8 cellular contexts compared by ENCODE assay signal in the genomic region with DNA sequence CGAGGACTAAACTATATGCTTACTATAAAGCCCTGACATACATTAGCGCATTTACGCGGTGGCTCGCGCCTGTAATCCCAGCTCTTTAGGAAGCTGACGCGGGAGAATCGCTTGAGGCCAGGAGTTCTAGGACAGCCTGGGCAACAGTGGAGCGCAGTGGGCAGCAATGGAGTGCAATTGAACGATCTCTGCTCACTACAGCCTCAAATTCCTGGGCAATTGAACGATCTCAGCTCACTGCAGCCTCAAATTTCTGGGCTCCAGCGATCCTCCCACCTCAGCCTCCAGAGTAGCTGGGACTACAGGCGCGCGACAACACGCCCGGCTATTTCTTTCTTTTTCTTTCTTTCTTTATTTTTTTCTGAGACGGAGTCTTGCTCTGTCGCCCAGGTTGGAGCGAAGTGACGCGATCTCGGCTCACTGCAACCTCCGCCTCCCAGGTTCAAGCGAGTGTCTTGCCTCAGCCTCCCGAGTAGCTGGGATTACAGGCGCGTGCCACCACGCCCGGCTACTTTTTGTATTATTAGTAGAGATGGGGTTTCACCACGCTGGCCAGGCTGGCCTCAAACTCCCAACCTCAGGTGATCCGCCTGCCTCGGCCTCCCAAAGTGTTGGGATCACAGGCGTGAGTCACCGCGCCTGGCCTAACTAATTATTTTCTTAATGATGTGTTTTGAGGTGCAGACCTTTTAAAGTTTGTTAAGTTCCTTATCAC. TPM values are rescaled to one million over a fixed set of nuclear protein-coding genes. Genes with fewer than 3 reads are reported as not detected.
A peak's percentile ranks its signal among the peaks of the same experiment; 100 is the strongest.
DNase-seq lines count a peak whose midpoint lies in the region; ATAC-seq, FAIRE-seq and TF ChIP-seq lines count a peak whose summit lies in the region.

No MANE protein-coding gene starts in this region.

- H3K27ac Mint-ChIP-seq in central memory CD8-positive, alpha-beta T cell (ENCODE audit: low read depth) = peak overlapping the region; percentile 92

- DNase-seq in AG09309 (ENCODE audit: low read depth) (no peak), D721Med (ENCODE audit: insufficient read length, low spot score) (no peak), HT-29 (ENCODE audit: low spot score) (no peak)
- no peak for DNase-seq in central memory CD8-positive, alpha-beta T cell (ENCODE audit: low spot score in 2 of 2)

- peak overlapping the region; percentile 88 for H3K4me3 Mint-ChIP-seq in central memory CD8-positive, alpha-beta T cell

- H3K9me3 Mint-ChIP-seq in central memory CD8-positive, alpha-beta T cell = no peaks in the 10 kb centered on the region

- H3K4me3 ChIP-seq in AG09309 (ENCODE audit: control insufficient read depth, low read depth, low read length) = peak overlapping the region; percentile 71
- peak overlapping the region; percentile 83 to 100 for H3K4me3 ChIP-seq in muscle layer of duodenum (ENCODE audit: low read depth in 1 of 2, low read length in 2 of 2)

- H3K4me1 Mint-ChIP-seq in central memory CD8-positive, alpha-beta T cell = peaks cover 34% of the 10 kb centered on the region

- FAIRE-seq in D721Med (lab: Jason Lieb, UNC) = no peak

- no peak overlapping the region for H3K27ac ChIP-seq in muscle layer of duodenum (ENCODE audit: low read length)

- H3K36me3 Mint-ChIP-seq in central memory CD8-positive, alpha-beta T cell (ENCODE audit: insufficient read depth) = peaks cover 15% of the 10 kb centered on the region

- no peaks in the 10 kb centered on the region for H3K27me3 ChIP-seq in muscle layer of duodenum (ENCODE audit: low read depth, low read length)

- H3K36me3 ChIP-seq in muscle layer of duodenum (ENCODE audit: control insufficient read depth in 1 of 2, insufficient read depth in 2 of 2, low read length in 2 of 2) = no peaks in the 10 kb centered on the region

- no peaks in the 10 kb centered on the region for H3K27me3 Mint-ChIP-seq in central memory CD8-positive, alpha-beta T cell

- peak; percentile 10 for ATAC-seq in HG03521 (IDR thresholded peaks at IDR 0.05; ENCODE audit: unreplicated experiment)
- no peak for ATAC-seq in central memory CD8-positive, alpha-beta T cell (replicated peaks; ENCODE audit: extremely low read depth, poor library complexity, severe bottlenecking)
- ATAC-seq in GM21515 (IDR thresholded peaks at IDR 0.05; ENCODE audit: unreplicated experiment) = no peak
- ATAC-seq in GM21529 (IDR thresholded peaks at IDR 0.05; ENCODE audit: unreplicated experiment) = no peak

- peaks cover 7 to 29% of the 10 kb centered on the region in 2 donors for H3K4me1 ChIP-seq in muscle layer of duodenum (ENCODE audit: control insufficient read depth in 1 of 2, insufficient read depth in 2 of 2, low read length in 2 of 2)

- TF ChIP-seq CTCF in AG09309 (IDR thresholded peaks at IDR 0.05; ENCODE audit: control insufficient read depth, insufficient read depth, low read depth, low read length, missing control alignments) (no peak), D721Med (IDR thresholded peaks at IDR 0.05; ENCODE audit: insufficient read depth, missing control alignments) (no peak)

- no peaks in the 10 kb centered on the region for H3K9me3 ChIP-seq in muscle layer of duodenum (ENCODE audit: control insufficient read depth in 1 of 2, low read length in 2 of 2)

RNA-seq across cellular contexts. Expression of a gene that starts 0.5 kb away (rescaled TPM):
- 17.5 and 18.3 TPM in 2 replicates for total RNA-seq in HT-29 (2014; rRNA removed; shearing (Covaris generic))

RNA-seq across cellular contexts. Expression of a gene that starts 56.8 kb away (rescaled TPM):
- total RNA-seq in HT-29 (2014; rRNA removed; shearing (Covaris generic)) = 25.9 and 45.9 TPM in 2 replicates
